ENCODE assay signal across 9 cellular contexts in genomic region chr4:11427201-11427996, GRCh38. TPM values are rescaled to one million over a fixed set of nuclear protein-coding genes. Genes with fewer than 3 reads are reported as not detected.
A peak's percentile ranks its signal among the peaks of the same experiment; 100 is the strongest.
DNase-seq lines count a peak whose midpoint lies in the region; ATAC-seq and FAIRE-seq lines count a peak whose summit lies in the region.
"Had no signal": no experiment of that assay in that cellular context is flagged by ENCODE, and none has a peak within 500 bp of the region (broad histone marks: within the 10 kb centered on the region; RNA-seq: fewer than 3 reads in every experiment).

No MANE protein-coding gene starts in this region.

- WGBS in small intestine, 3 donors = 6 to 34% (median 25%) methylated on average over 35 to 43 of the region's 43 CpGs

- no peak for ATAC-seq in HG03521 (IDR thresholded peaks at IDR 0.05; ENCODE audit: unreplicated experiment)

- DNase-seq in astrocyte of the hippocampus (ENCODE audit: low read depth, low spot score) (peak; percentile 23), iPS-NIHi7 (ENCODE audit: extremely low spot score) (peak; percentile 18), small intestine (no peak), GOT3 (lab: John Stamatoyannopoulos, UW) (no peak), NCI-H82 treated with DMSO at 0.1 percent for 48 hours (lab: John Stamatoyannopoulos, UW; ENCODE audit: unreplicated experiment) (no peak)
- DNase-seq in activated CD4-positive, alpha-beta T cell treated with anti-CD3 and anti-CD28 coated beads, Interleukin-2, amount 50 U/mL, for 48 hours = no peak

- H3K27ac ChIP-seq in HUES48 (ENCODE audit: low read depth, low read length) (no peak overlapping the region), small intestine (ENCODE audit: low read depth in 1 of 2, low read length in 1 of 2) (no peak overlapping the region)

- FAIRE-seq in small intestine (lab: Jason Lieb, UNC) = no peak
- FAIRE-seq: TTC549 had no signal

- no peaks in the 10 kb centered on the region for H3K36me3 ChIP-seq in HUES48 (ENCODE audit: control insufficient read depth, insufficient read depth, low read length)
- H3K36me3 ChIP-seq in small intestine (ENCODE audit: control insufficient read depth in 2 of 2, insufficient read depth in 2 of 2, low read length in 2 of 2) = no peaks in the 10 kb centered on the region

- H3K27me3 ChIP-seq in HUES48 (ENCODE audit: control insufficient read depth, insufficient read depth, low read length) (peaks cover 48% of the 10 kb centered on the region), small intestine (ENCODE audit: control insufficient read depth in 2 of 2, insufficient read depth in 2 of 2, low read length in 2 of 2) (peaks cover 0 to 5% of the 10 kb centered on the region in 2 donors)

- no peak overlapping the region for H3K9ac ChIP-seq in HUES48 (ENCODE audit: low read depth, low read length)

- no peaks in the 10 kb centered on the region for H3K9me3 ChIP-seq in HUES48 (ENCODE audit: control insufficient read depth, insufficient read depth, low read length)
- no peaks in the 10 kb centered on the region for H3K9me3 ChIP-seq in small intestine (ENCODE audit: control insufficient read depth, low read depth)

- H3K4me3 ChIP-seq in HUES48 (ENCODE audit: low read depth, low read length) (peak overlapping the region; percentile 86), small intestine (ENCODE audit: low read depth in 1 of 2, low read length in 2 of 2) (peak overlapping the region; percentile 4 to 71)

- peaks cover 8% of the 10 kb centered on the region; the same call in 1 of the 2 replicates for H3K4me1 ChIP-seq in HUES48 (ENCODE audit: control insufficient read depth, insufficient read depth, low read length)
- H3K4me1 ChIP-seq in small intestine (ENCODE audit: control insufficient read depth in 2 of 2, insufficient read depth in 1 of 2, low read depth in 1 of 2, low read length in 1 of 2) = peaks cover 0 to 5% of the 10 kb centered on the region in 2 donors

RNA-seq across cellular contexts. Expression of gene HS3ST1, which starts 1.3 kb away (rescaled TPM):
- 1 to 10 TPM; 1.1 to 5.1 (median 1.1) TPM for polyA plus RNA-seq in small intestine

Comparison
In these comparisons a context has a peak if more than half of its experiments do, and no peak if none do; other contexts are left out.
1. DNase-seq: peak in astrocyte of the hippocampus (single experiment) and iPS-NIHi7 (single experiment); none in small intestine (single experiment), GOT3 (single experiment), NCI-H82 treated with DMSO at 0.1 percent for 48 hours (single experiment) and activated CD4-positive, alpha-beta T cell treated with anti-CD3 and anti-CD28 coated beads, Interleukin-2, amount 50 U/mL, for 48 hours (0 of 2).